8 cellular contexts compared by ENCODE assay signal in the genomic region with DNA sequence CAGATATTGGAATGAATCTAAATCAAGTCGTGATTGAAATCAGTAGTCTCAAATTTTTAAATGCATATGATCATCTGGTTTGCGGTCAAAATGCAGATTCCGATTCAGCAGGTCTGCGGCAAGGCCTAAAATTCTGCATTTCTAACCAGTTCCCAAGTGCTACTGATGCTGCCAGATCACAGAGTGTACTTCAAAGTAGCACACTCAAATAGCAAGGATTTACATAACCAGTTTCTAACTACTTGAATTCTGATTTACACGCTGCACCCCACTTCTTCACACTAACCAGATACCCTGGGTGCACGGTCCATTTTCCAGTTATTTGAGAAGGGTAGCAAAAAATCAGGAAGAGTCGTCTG. TPM values are rescaled to one million over a fixed set of nuclear protein-coding genes. Genes with fewer than 3 reads are reported as not detected.
DNase-seq lines count a peak whose midpoint lies in the region; ATAC-seq and TF ChIP-seq lines count a peak whose summit lies in the region.

No MANE protein-coding gene starts in this region.

- CTCF ChIA-PET in activated naive CD4-positive, alpha-beta T cell treated with anti-CD3 and anti-CD28 coated beads for 36 hours (lab: Charles Lee): no interaction called here

- DNase-seq in activated naive CD4-positive, alpha-beta T cell treated with anti-CD3 and anti-CD28 coated beads for 36 hours: peak; percentile 58
- DNase-seq in activated naive CD4-positive, alpha-beta T cell (lab: John Stamatoyannopoulos, UW): no peak
- DNase-seq in HL-60 (ENCODE audit: low read depth in 1 of 2, low spot score in 1 of 2) (no peak), adipocyte (ENCODE audit: low read depth) (peak; percentile 7), superior temporal gyrus (ENCODE audit: extremely low spot score) (peak; percentile 17), cerebellar nuclear complex (lab: John Stamatoyannopoulos, UW) (no peak)

- H3K4me1 ChIP-seq in adipocyte (ENCODE audit: control insufficient read depth, insufficient read depth, low read length) (no peaks in the 10 kb centered on the region), liver (ENCODE audit: control insufficient read depth in 4 of 4, insufficient read depth in 4 of 4, low read length in 3 of 4) (peaks cover 0 to 20% (median 12%) of the 10 kb centered on the region in 4 donors)

- TF ChIP-seq CTCF in HL-60 (IDR thresholded peaks at IDR 0.05; ENCODE audit: insufficient read depth, low read length) (no peak), liver (IDR thresholded peaks at IDR 0.05; ENCODE audit: low read depth, low read length, missing input control) (no peak)

- H3K36me3 Mint-ChIP-seq in activated naive CD4-positive, alpha-beta T cell treated with anti-CD3 and anti-CD28 coated beads for 36 hours (ENCODE audit: low read depth): peaks cover 3% of the 10 kb centered on the region

- peak overlapping the region; percentile 81 for H3K4me3 Mint-ChIP-seq in activated naive CD4-positive, alpha-beta T cell treated with anti-CD3 and anti-CD28 coated beads for 36 hours

- H3K27me3 ChIP-seq in HL-60 (ENCODE audit: insufficient read depth, poor library complexity, severe bottlenecking) (no peaks in the 10 kb centered on the region), adipocyte (replicated peaks; ENCODE audit: control insufficient read depth, insufficient read depth, low read length) (no peaks in the 10 kb centered on the region), liver (ENCODE audit: control insufficient read depth in 4 of 4, insufficient read depth in 4 of 4, low read length in 3 of 4) (no peaks in the 10 kb centered on the region)

- 3% methylated on average over 7 of the region's 7 CpGs for WGBS in liver

- H3K27ac ChIP-seq in HL-60 (replicated peaks) (peak overlapping the region; percentile 88), liver (ENCODE audit: low read depth in 1 of 2, low read length in 2 of 2) (peak overlapping the region; percentile 83 to 88)

- intact Hi-C loops in activated naive CD4-positive, alpha-beta T cell treated with anti-CD3 and anti-CD28 coated beads for 36 hours (cut with micrococcal nuclease): loop anchor here (1.0 to 10.0 kb wide), 4 partner anchors 87 to 1825 kb away; a partner anchor contains a TSS

- ATAC-seq in HG02973 (IDR thresholded peaks at IDR 0.05; ENCODE audit: unreplicated experiment): no peak

- no peaks in the 10 kb centered on the region for H3K27me3 Mint-ChIP-seq in activated naive CD4-positive, alpha-beta T cell treated with anti-CD3 and anti-CD28 coated beads for 36 hours (ENCODE audit: low read depth)

- no peak for TF ChIP-seq RAD21 in liver (IDR thresholded peaks at IDR 0.05)

- H3K9me3 ChIP-seq in adipocyte (ENCODE audit: control insufficient read depth, low read length) (no peaks in the 10 kb centered on the region), liver (ENCODE audit: control insufficient read depth in 4 of 4, low read length in 3 of 4) (no peaks in the 10 kb centered on the region)

- H3K4me3 ChIP-seq in HL-60 (replicated peaks; ENCODE audit: insufficient read depth, low read length): peak overlapping the region; percentile 65
- peak overlapping the region; percentile 88 for H3K4me3 ChIP-seq in adipocyte (ENCODE audit: low read length)
- H3K4me3 ChIP-seq in liver (ENCODE audit: low read depth in 1 of 3, low read length in 3 of 3): peak overlapping the region; percentile 79 to 80 (median 79)

- H3K9ac ChIP-seq in adipocyte (ENCODE audit: low read length) (peak overlapping the region; percentile 97), liver (ENCODE audit: low read depth in 1 of 2, low read length in 2 of 2) (peak overlapping the region; percentile 48 to 83)

- no peaks in the 10 kb centered on the region for H3K9me3 Mint-ChIP-seq in activated naive CD4-positive, alpha-beta T cell treated with anti-CD3 and anti-CD28 coated beads for 36 hours

- H3K4me1 Mint-ChIP-seq in activated naive CD4-positive, alpha-beta T cell treated with anti-CD3 and anti-CD28 coated beads for 36 hours (ENCODE audit: low read depth): peaks cover 9% of the 10 kb centered on the region

- peak overlapping the region; percentile 92 for H3K27ac Mint-ChIP-seq in activated naive CD4-positive, alpha-beta T cell treated with anti-CD3 and anti-CD28 coated beads for 36 hours

- H3K36me3 ChIP-seq in adipocyte (ENCODE audit: control insufficient read depth, insufficient read depth, low read length, severe bottlenecking) (peaks cover 6% of the 10 kb centered on the region), liver (ENCODE audit: control insufficient read depth in 4 of 4, insufficient read depth in 3 of 4, low read depth in 1 of 4, low read length in 3 of 4) (peaks cover 0 to 3% (median 2%) of the 10 kb centered on the region in 4 donors)

TF ChIP-seq in liver, 16 proteins besides CTCF, POLR2A, EP300 and RAD21:
- no peak for TF ChIP-seq FOXA2 (IDR thresholded peaks at IDR 0.05)
- no peak for TF ChIP-seq GABPA (IDR thresholded peaks at IDR 0.05 in 1 of 2, conservative IDR thresholded peaks at IDR 0.05 in 1 of 2)
- TF ChIP-seq, protein P1, sequence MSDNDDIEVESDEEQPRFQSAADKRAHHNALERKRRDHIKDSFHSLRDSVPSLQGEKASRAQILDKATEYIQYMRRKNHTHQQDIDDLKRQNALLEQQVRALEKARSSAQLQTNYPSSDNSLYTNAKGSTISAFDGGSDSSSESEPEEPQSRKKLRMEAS (IDR thresholded peaks at IDR 0.05): no peak

RNA-seq across cellular contexts. Expression of a gene that starts 0.8 kb away (rescaled TPM):
- 1 to 10 TPM; 4.7 to 5.4 TPM for total RNA-seq in activated naive CD4-positive, alpha-beta T cell treated with anti-CD3 and anti-CD28 coated beads for 36 hours
- 10 to 100 TPM; 12.0 to 13.5 TPM for total RNA-seq in liver
- polyA plus RNA-seq in liver: 1 to 10 TPM; 5.6 to 7.8 TPM

RNA-seq across cellular contexts. Expression of a gene that starts 15.6 kb away (rescaled TPM):
- 1 to 10 TPM in 1 of 2 experiments, under 1 TPM in 1; 0.79 to 1.3 TPM for total RNA-seq in activated naive CD4-positive, alpha-beta T cell treated with anti-CD3 and anti-CD28 coated beads for 36 hours
- 1 to 10 TPM in 1 of 2 donors, under 1 TPM in 1; 0.70 to 2.8 TPM for total RNA-seq in liver
- under 1 TPM; 0.52 to 0.81 TPM for polyA plus RNA-seq in liver

Comparison
In these comparisons a context has a peak if more than half of its experiments do, and no peak if none do; other contexts are left out.
1. DNase-seq: peak in activated naive CD4-positive, alpha-beta T cell treated with anti-CD3 and anti-CD28 coated beads for 36 hours (single experiment), adipocyte (single experiment) and superior temporal gyrus (single experiment); none in activated naive CD4-positive, alpha-beta T cell (0 of 4), HL-60 (0 of 2) and cerebellar nuclear complex (0 of 2).
2. Peak in every context shown above with its lines, with median percentiles within 50 percentile points of each other: H3K4me3 ChIP-seq.